In the genomic region with DNA sequence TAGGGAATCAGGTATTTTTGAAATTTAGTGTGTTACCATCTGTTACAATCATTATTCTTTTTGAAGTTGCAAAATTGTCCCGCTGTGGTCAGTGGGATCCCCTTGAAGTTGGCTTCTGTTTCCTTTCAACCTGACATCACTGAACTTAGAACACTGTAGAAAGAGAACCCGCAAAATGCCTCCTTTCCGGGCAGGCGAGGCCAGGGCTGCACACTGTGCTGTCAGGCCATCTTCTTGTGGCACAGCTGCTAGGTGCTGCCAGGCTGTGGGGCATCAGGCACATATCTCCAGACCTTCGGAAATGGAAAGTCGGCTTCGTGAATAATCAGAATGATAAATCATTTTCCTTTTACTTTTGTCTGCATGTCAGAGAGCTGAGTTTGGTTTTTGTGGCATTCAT, we compare ENCODE assay signal across 19 cellular contexts.
"Had no signal": no experiment of that assay in that cellular context is flagged by ENCODE, and none has a peak within 500 bp of the region (broad histone marks: within the 10 kb centered on the region; RNA-seq: fewer than 3 reads in every experiment).

No MANE protein-coding gene starts in this region.

- FAIRE-seq: RCC 7860 had no signal

- H3K4me3 ChIP-seq: SJSA1, SK-N-MC had no signal

- H3K9me3 ChIP-seq: SJSA1 had no signal

- DNase-seq: Karpas-422, KG1, NCI-H1092, NCI-H1105 treated with DMSO at 0.1 percent for 48 hours, NCI-H146, NCI-H1694 treated with DMSO at 0.1 percent for 48 hours, NCI-H1930, NCI-H2081, NCI-H226, NCI-H446, NCI-H510A, NCI-H524 treated with DMSO at 0.1 percent for 48 hours, NCI-H774, Right ventricle myocardium superior, RPMI8226, SIG-M5 had no signal

- H3K4me1 ChIP-seq: SJSA1 had no signal

- H3K27me3 ChIP-seq: SJSA1 had no signal

- H3K27ac ChIP-seq: SJSA1, SK-N-MC had no signal

- H3K36me3 ChIP-seq: SJSA1 had no signal
